In the genomic region with DNA sequence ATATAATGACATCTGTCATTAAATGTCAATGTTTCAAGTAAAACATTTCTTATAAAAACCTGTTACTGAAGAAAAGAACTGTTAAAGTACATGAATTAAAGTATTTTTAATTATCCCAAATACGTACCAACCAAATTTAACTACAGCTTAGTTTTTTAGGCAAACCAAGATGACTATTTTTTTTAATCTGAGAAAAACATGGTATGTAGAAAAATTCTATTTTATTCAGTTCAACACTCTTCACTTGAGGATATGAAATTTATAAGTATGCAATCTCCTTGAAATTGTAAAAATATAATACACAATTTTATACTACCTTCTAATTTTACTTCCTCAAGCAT, we compare ENCODE assay signal across 18 cellular contexts.
DNase-seq lines count a peak whose midpoint lies in the region; ATAC-seq and TF ChIP-seq lines count a peak whose summit lies in the region.
"Had no signal": no experiment of that assay in that cellular context is flagged by ENCODE, and none has a peak within 500 bp of the region (broad histone marks: within the 10 kb centered on the region; RNA-seq: fewer than 3 reads in every experiment).

No MANE protein-coding gene starts in this region.

- H3K36me3 ChIP-seq in Caco-2 (ENCODE audit: control insufficient read depth, insufficient read depth, low read length) (no peaks in the 10 kb centered on the region), RWPE2 (ENCODE audit: low read depth) (peaks cover 95% of the 10 kb centered on the region), esophagus squamous epithelium (no peaks in the 10 kb centered on the region), heart left ventricle (no peaks in the 10 kb centered on the region)

- TF ChIP-seq CTCF in Caco-2 (IDR thresholded peaks at IDR 0.05; ENCODE audit: insufficient read depth in 1 of 2, low read depth in 1 of 2, low read length in 1 of 2, severe bottlenecking in 1 of 2, unreplicated experiment in 1 of 2) (no peak), RWPE2 (IDR thresholded peaks at IDR 0.05; ENCODE audit: poor library complexity, severe bottlenecking) (no peak), esophagus squamous epithelium (IDR thresholded peaks at IDR 0.05) (no peak), progenitor cell of endocrine pancreas (IDR thresholded peaks at IDR 0.05; ENCODE audit: unreplicated experiment) (no peak), heart left ventricle (IDR thresholded peaks at IDR 0.05) (no peak)

- H3K4me3 ChIP-seq in Caco-2 (ENCODE audit: low read depth, low read length) (no peak overlapping the region), RWPE2 (ENCODE audit: severe bottlenecking) (peak overlapping the region; percentile 86), esophagus squamous epithelium (peak overlapping the region; percentile 62 to 79 (median 77)), heart left ventricle (no peak overlapping the region)

- H3K27me3 Mint-ChIP-seq in Caco-2 (ENCODE audit: insufficient read depth, unreplicated experiment): no peaks in the 10 kb centered on the region
- H3K27me3 Mint-ChIP-seq in progenitor cell of endocrine pancreas: no peaks in the 10 kb centered on the region

- CTCF ChIA-PET in Caco-2 (lab: Charles Lee): no interaction called here

- no peak for DNase-seq in Caco-2
- DNase-seq in RWPE2 (ENCODE audit: low spot score): no peak
- no peak for DNase-seq in esophagus squamous epithelium (lab: John Stamatoyannopoulos, UW)
- DNase-seq in progenitor cell of endocrine pancreas (ENCODE audit: low spot score, unreplicated experiment): no peak
- no peak for DNase-seq in heart left ventricle
- no peak for DNase-seq in iPS-NIHi11 (ENCODE audit: low spot score)
- DNase-seq in glomerular visceral epithelial cell (ENCODE audit: extremely low spot score): no peak
- DNase-seq: activated CD8-positive, alpha-beta memory T cell treated with anti-CD3 and anti-CD28 coated beads, Interleukin-2, amount 10 ng/mL, durations not matched to agents 7 days and 5 days; activated naive CD4-positive, alpha-beta T cell treated with anti-CD3 and anti-CD28 coated beads, Interleukin-2, amount 10 ng/mL, durations not matched to agents 7 days and 5 days; C1 segment of cervical spinal cord; Kasumi-1; mesendoderm; NCI-H146; NCI-H510A treated with DMSO at 0.1 percent for 48 hours; OCI-M1 had no signal

- H3K36me3 Mint-ChIP-seq in Caco-2 (ENCODE audit: insufficient read depth, unreplicated experiment): peaks cover 9% of the 10 kb centered on the region
- no peaks in the 10 kb centered on the region for H3K36me3 Mint-ChIP-seq in progenitor cell of endocrine pancreas (ENCODE audit: insufficient read depth)
- H3K36me3 Mint-ChIP-seq: activated CD8-positive, alpha-beta memory T cell treated with anti-CD3 and anti-CD28 coated beads, Interleukin-2, amount 10 ng/mL, durations not matched to agents 7 days and 5 days had no signal

- H3K9me3 ChIP-seq in Caco-2 (no peaks in the 10 kb centered on the region), RWPE2 (ENCODE audit: severe bottlenecking) (no peaks in the 10 kb centered on the region), esophagus squamous epithelium (no peaks in the 10 kb centered on the region), heart left ventricle (no peaks in the 10 kb centered on the region)

- TF ChIP-seq POLR2A in esophagus squamous epithelium (IDR thresholded peaks at IDR 0.05): no peak
- no peak for TF ChIP-seq POLR2A in heart left ventricle (IDR thresholded peaks at IDR 0.05)

- H3K27ac ChIP-seq in RWPE2 (ENCODE audit: poor library complexity, severe bottlenecking): peak overlapping the region; percentile 98
- H3K27ac ChIP-seq in esophagus squamous epithelium: peak overlapping the region in 3 of 4 donors; percentile 87 to 95 (median 94)
- H3K27ac ChIP-seq in heart left ventricle: no peak overlapping the region
- H3K27ac ChIP-seq: HL-60, VCaP had no signal

- H3K27ac Mint-ChIP-seq in Caco-2 (ENCODE audit: unreplicated experiment) (no peak overlapping the region), progenitor cell of endocrine pancreas (no peak overlapping the region)
- H3K27ac Mint-ChIP-seq: activated CD8-positive, alpha-beta memory T cell treated with anti-CD3 and anti-CD28 coated beads, Interleukin-2, amount 10 ng/mL, durations not matched to agents 7 days and 5 days; activated naive CD4-positive, alpha-beta T cell treated with anti-CD3 and anti-CD28 coated beads, Interleukin-2, amount 10 ng/mL, durations not matched to agents 7 days and 5 days had no signal

- POLR2A ChIA-PET in Caco-2 (lab: Charles Lee): no interaction called here

- H3K4me3 Mint-ChIP-seq in Caco-2 (ENCODE audit: unreplicated experiment) (peak overlapping the region; percentile 84), progenitor cell of endocrine pancreas (ENCODE audit: low read depth) (peak overlapping the region; percentile 96)
- H3K4me3 Mint-ChIP-seq: activated CD8-positive, alpha-beta memory T cell treated with anti-CD3 and anti-CD28 coated beads, Interleukin-2, amount 10 ng/mL, durations not matched to agents 7 days and 5 days; activated naive CD4-positive, alpha-beta T cell treated with anti-CD3 and anti-CD28 coated beads, Interleukin-2, amount 10 ng/mL, durations not matched to agents 7 days and 5 days had no signal

- H3K4me1 Mint-ChIP-seq in Caco-2 (ENCODE audit: low read depth, unreplicated experiment): peaks cover 3% of the 10 kb centered on the region
- H3K4me1 Mint-ChIP-seq in progenitor cell of endocrine pancreas (ENCODE audit: low read depth): peaks cover 42% of the 10 kb centered on the region

- H3K4me1 ChIP-seq in Caco-2: peaks cover 10% of the 10 kb centered on the region
- H3K4me1 ChIP-seq in RWPE2 (ENCODE audit: insufficient read depth, poor library complexity, severe bottlenecking): peaks cover 4% of the 10 kb centered on the region
- peaks cover 0 to 32% (median 0%) of the 10 kb centered on the region in 3 donors for H3K4me1 ChIP-seq in esophagus squamous epithelium
- peaks cover 0 to 18% (median 8%) of the 10 kb centered on the region in 12 donors for H3K4me1 ChIP-seq in heart left ventricle

- WGBS in esophagus squamous epithelium, 2 donors: 33 to 52% methylated on average over 1 of the region's 1 CpG
- WGBS in heart left ventricle, 4 donors: 85 to 92% (median 89%) methylated on average over 1 of the region's 1 CpG

- H3K27me3 ChIP-seq in Caco-2 (replicated peaks; ENCODE audit: control insufficient read depth, insufficient read depth, low read length) (no peaks in the 10 kb centered on the region), RWPE2 (ENCODE audit: insufficient read depth, poor library complexity, severe bottlenecking) (no peaks in the 10 kb centered on the region), esophagus squamous epithelium (peaks cover 0 to 65% (median 3%) of the 10 kb centered on the region in 4 donors), heart left ventricle (peaks cover 13 to 92% (median 63%) of the 10 kb centered on the region in 9 donors)

- no peaks in the 10 kb centered on the region for H3K9me3 Mint-ChIP-seq in Caco-2 (ENCODE audit: unreplicated experiment)
- no peaks in the 10 kb centered on the region for H3K9me3 Mint-ChIP-seq in progenitor cell of endocrine pancreas (ENCODE audit: low read depth)
- H3K9me3 Mint-ChIP-seq: activated naive CD4-positive, alpha-beta T cell treated with anti-CD3 and anti-CD28 coated beads, Interleukin-2, amount 10 ng/mL, durations not matched to agents 7 days and 5 days had no signal

- BruUV-seq in Caco-2 (replicated peaks; lab: Mats Ljungman, UMichigan): no TSS peak

- intact Hi-C loops in Caco-2 (cut with micrococcal nuclease; ENCODE audit: unreplicated experiment) (loop anchor here (5.0 kb wide), 1 partner anchor 245 kb away; a partner anchor contains a TSS), esophagus squamous epithelium (cut with DNase I) (no loop called here), heart left ventricle (cut with DNase I) (no loop called here)

- ATAC-seq in RWPE2 (ENCODE audit: low read depth) (no peak), heart left ventricle (no peak), GM21529 (IDR thresholded peaks at IDR 0.05; ENCODE audit: unreplicated experiment) (no peak)
- ATAC-seq: activated CD8-positive, alpha-beta memory T cell treated with anti-CD3 and anti-CD28 coated beads, Interleukin-2, amount 10 ng/mL, durations not matched to agents 7 days and 5 days had no signal

Comparison
In these comparisons a context has a peak if more than half of its experiments do, and no peak if none do; other contexts are left out.
1. H3K4me3 ChIP-seq: peak in RWPE2 (single experiment) and esophagus squamous epithelium (4 of 4); none in Caco-2 (single experiment) and heart left ventricle (0 of 12).
2. H3K27ac ChIP-seq: peak in RWPE2 (single experiment) and esophagus squamous epithelium (3 of 4); none in heart left ventricle (0 of 12).